In genomic region chr9:83197611-83198010, GRCh38 we compare ENCODE assay signal across 2 cellular contexts.
TF ChIP-seq lines count a peak whose summit lies in the region.

No MANE protein-coding gene starts in this region.

TF ChIP-seq in HEK293, 187 proteins besides CTCF, POLR2A, EP300 and RAD21:
- TF ChIP-seq ZNF791 (tag by site-specific recombination; IDR thresholded peaks at IDR 0.05) (no peak), OSR2 (tag by site-specific recombination; IDR thresholded peaks at IDR 0.05) (peak; percentile 16; the same call in 1 of the 2 replicates), FEZF1 (tag by site-specific recombination; IDR thresholded peaks at IDR 0.05) (0 out of 2 replicates have a peak, but pooled peaks have one; percentile 12)

TF ChIP-seq in HepG2, 621 proteins besides CTCF, POLR2A, EP300 and RAD21:
- no peak for TF ChIP-seq NFATC3 (CRISPR knock-in tag; IDR thresholded peaks at IDR 0.05)
- TF ChIP-seq FOXA1 (IDR thresholded peaks at IDR 0.05): no peak
- no peak for TF ChIP-seq FOXA1 (CRISPR knock-in tag; IDR thresholded peaks at IDR 0.05)
- TF ChIP-seq HMG20A (CRISPR knock-in tag; IDR thresholded peaks at IDR 0.05; ENCODE audit: borderline replicate concordance): no peak
- TF ChIP-seq NFKB2 (CRISPR knock-in tag; IDR thresholded peaks at IDR 0.05; ENCODE audit: borderline replicate concordance): no peak
- no peak for TF ChIP-seq ZSCAN25 (CRISPR knock-in tag; IDR thresholded peaks at IDR 0.05)
- no peak for TF ChIP-seq FUBP1 (CRISPR knock-in tag; IDR thresholded peaks at IDR 0.05; ENCODE audit: borderline replicate concordance)
- no peak for TF ChIP-seq ZFP37 (CRISPR knock-in tag; IDR thresholded peaks at IDR 0.05; ENCODE audit: borderline replicate concordance)
- no peak for TF ChIP-seq ZNF556 (CRISPR knock-in tag; IDR thresholded peaks at IDR 0.05; ENCODE audit: borderline replicate concordance)
- no peak for TF ChIP-seq DMTF1 (CRISPR knock-in tag; IDR thresholded peaks at IDR 0.05)
- TF ChIP-seq ZBTB33 (CRISPR knock-in tag; IDR thresholded peaks at IDR 0.05): no peak
- TF ChIP-seq ZNF275 (CRISPR knock-in tag; IDR thresholded peaks at IDR 0.05; ENCODE audit: borderline replicate concordance): no peak
- no peak for TF ChIP-seq HNRNPK (IDR thresholded peaks at IDR 0.05; ENCODE audit: low read depth, low read length, poor library complexity, severe bottlenecking)
- no peak for TF ChIP-seq ZBTB3 (CRISPR knock-in tag; IDR thresholded peaks at IDR 0.05; ENCODE audit: borderline replicate concordance, low read depth)
- TF ChIP-seq ZKSCAN1 (IDR thresholded peaks at IDR 0.05; ENCODE audit: low read length): no peak
- no peak for TF ChIP-seq HOXA5 (CRISPR knock-in tag; IDR thresholded peaks at IDR 0.05)
- no peak for TF ChIP-seq NFAT5 (CRISPR knock-in tag; IDR thresholded peaks at IDR 0.05)
